ENCODE assay signal across 8 cellular contexts in genomic region chr6:38639498-38640215, GRCh38.
DNase-seq lines count a peak whose midpoint lies in the region; ATAC-seq and TF ChIP-seq lines count a peak whose summit lies in the region.

Gene BTBD9 (minus strand): TSS chr6:38639929.

- peaks cover 9% of the 10 kb centered on the region for H3K27me3 Mint-ChIP-seq in nephron progenitor cell (ENCODE audit: low read depth, poor library complexity)
- H3K27me3 Mint-ChIP-seq in stimulated activated naive CD8-positive, alpha-beta T cell treated with anti-CD3 and anti-CD28 coated beads, Interleukin-15, amount 100 ng/mL, for 72 hours, result no peaks in the 10 kb centered on the region

- DNase-seq in DMS53 (lab: John Stamatoyannopoulos, UW) (peak; percentile 95), HuH-7.5 (ENCODE audit: low spot score) (peak; percentile 47), RPMI8226 (peak; percentile 87), fibroblast of the conjunctiva (ENCODE audit: low read depth) (peak; percentile 35), nephron progenitor cell (peak; percentile 84)
- DNase-seq in activated T-helper 9 cell treated with anti-CD3 and anti-CD28 coated beads, Interleukin-2, amount 50 U/mL, for 16 hours (ENCODE audit: low read depth), result peak; percentile 74
- DNase-seq in stimulated activated naive CD8-positive, alpha-beta T cell treated with anti-CD3 and anti-CD28 coated beads, Interleukin-15, amount 100 ng/mL, for 72 hours, result peak; percentile 85 to 86

- no peaks in the 10 kb centered on the region for H3K9me3 Mint-ChIP-seq in nephron progenitor cell
- no peaks in the 10 kb centered on the region for H3K9me3 Mint-ChIP-seq in stimulated activated naive CD8-positive, alpha-beta T cell treated with anti-CD3 and anti-CD28 coated beads, Interleukin-15, amount 100 ng/mL, for 72 hours

- H3K4me3 Mint-ChIP-seq in nephron progenitor cell, result peak within 1 kb of the TSS; percentile 88
- peak within 1 kb of the TSS; percentile 90 to 91 for H3K4me3 Mint-ChIP-seq in stimulated activated naive CD8-positive, alpha-beta T cell treated with anti-CD3 and anti-CD28 coated beads, Interleukin-15, amount 100 ng/mL, for 72 hours

- no peak for TF ChIP-seq CTCF in nephron progenitor cell (IDR thresholded peaks at IDR 0.05)

- peaks cover 18% of the 10 kb centered on the region for H3K4me1 Mint-ChIP-seq in nephron progenitor cell
- peaks cover 58% of the 10 kb centered on the region for H3K4me1 Mint-ChIP-seq in stimulated activated naive CD8-positive, alpha-beta T cell treated with anti-CD3 and anti-CD28 coated beads, Interleukin-15, amount 100 ng/mL, for 72 hours

- peaks cover 4% of the 10 kb centered on the region for H3K36me3 Mint-ChIP-seq in nephron progenitor cell (ENCODE audit: low read depth)

- H3K27ac Mint-ChIP-seq in nephron progenitor cell, result peak within 1 kb of the TSS; percentile 38
- H3K27ac Mint-ChIP-seq in stimulated activated naive CD8-positive, alpha-beta T cell treated with anti-CD3 and anti-CD28 coated beads, Interleukin-15, amount 100 ng/mL, for 72 hours, result peak within 1 kb of the TSS; percentile 90 to 93

- ATAC-seq in GM21526 (IDR thresholded peaks at IDR 0.05; ENCODE audit: low FRiP score, unreplicated experiment), result peak; percentile 74
- ATAC-seq in stimulated activated naive CD8-positive, alpha-beta T cell treated with anti-CD3 and anti-CD28 coated beads, Interleukin-15, amount 100 ng/mL, for 72 hours, result peak; percentile 88

Comparison
In these comparisons a context has a peak if more than half of its experiments do, and no peak if none do; other contexts are left out.
1. Peak in every context shown above with its lines: DNase-seq and ATAC-seq.
2. DNase-seq: peak in every context shown above with its lines; median percentile 95 in DMS53; 87 in RPMI8226; 86 in stimulated activated naive CD8-positive, alpha-beta T cell treated with anti-CD3 and anti-CD28 coated beads, Interleukin-15, amount 100 ng/mL, for 72 hours; 84 in nephron progenitor cell; 74 in activated T-helper 9 cell treated with anti-CD3 and anti-CD28 coated beads, Interleukin-2, amount 50 U/mL, for 16 hours; 47 in HuH-7.5; 35 in fibroblast of the conjunctiva.